In genomic region chr19:13073263-13073662, GRCh38 we compare ENCODE assay signal across 15 cellular contexts. TPM values are rescaled to one million over a fixed set of nuclear protein-coding genes. Genes with fewer than 3 reads are reported as not detected.
"Had no signal": no experiment of that assay in that cellular context is flagged by ENCODE, and none has a peak within 500 bp of the region (broad histone marks: within the 10 kb centered on the region; RNA-seq: fewer than 3 reads in every experiment).

No MANE protein-coding gene starts in this region.

- H3K27me3 ChIP-seq: esophagus muscularis mucosa had no signal

- H3K9me3 ChIP-seq: esophagus muscularis mucosa, prostate gland had no signal

- H3K27ac ChIP-seq: cardiac muscle cell had no signal

- H3K4me3 ChIP-seq: cardiac muscle cell, esophagus muscularis mucosa, prostate gland had no signal

- H3K36me3 ChIP-seq: cardiac muscle cell had no signal

- FAIRE-seq: colon had no signal

- ATAC-seq: activated T-cell treated with anti-CD3 and anti-CD28 coated beads, Interleukin-2, amount 50 U/mL, for 72 hours; stimulated activated effector memory CD8-positive, alpha-beta T cell treated with anti-CD3 and anti-CD28 coated beads, Interleukin-12 subunit alpha, Interleukin-12 subunit beta, amount 100 ng/mL, for 72 hours had no signal

- DNase-seq: activated CD4-positive, alpha-beta T cell treated with anti-CD3 and anti-CD28 coated beads, Interleukin-2, amount 10 ng/mL, durations not matched to agents 7 days and 5 days; activated CD4-positive, CD25-positive, alpha-beta regulatory T cell; activated CD8-positive, alpha-beta memory T cell treated with anti-CD3 and anti-CD28 coated beads, Interleukin-2, amount 50 U/mL, for 48 hours; activated naive CD8-positive, alpha-beta T cell treated with anti-CD3 and anti-CD28 coated beads for 36 hours; activated T-cell treated with anti-CD3 and anti-CD28 coated beads, Interleukin-2, amount 50 U/mL, for 72 hours; aorta; glutamatergic neuron; kidney glomerular epithelial cell; stimulated activated CD4-positive, alpha-beta T cell treated with anti-CD3 and anti-CD28 coated beads, Interleukin-12 subunit alpha, Interleukin-12 subunit beta, amount 100 ng/mL, for 4 hours had no signal

RNA-seq across cellular contexts. Expression of gene LYL1, which starts 29.4 kb away (rescaled TPM):
- polyA plus RNA-seq: neural cell had no signal
